8 cellular contexts compared by ENCODE assay signal in genomic region chr11:3642071-3642951, GRCh38. TPM values are rescaled to one million over a fixed set of nuclear protein-coding genes. Genes with fewer than 3 reads are reported as not detected.
A peak's percentile ranks its signal among the peaks of the same experiment; 100 is the strongest.
DNase-seq lines count a peak whose midpoint lies in the region; ATAC-seq and TF ChIP-seq lines count a peak whose summit lies in the region.

No MANE protein-coding gene starts in this region.

- H3K27ac Mint-ChIP-seq in activated T-helper 17 cell treated with anti-CD3 and anti-CD28 coated beads, Interleukin-2, amount 50 U/mL, for 72 hours = no peak overlapping the region
- H3K27ac Mint-ChIP-seq in natural killer cell treated with Interleukin-12 subunit alpha and Interleukin-12 subunit beta and Interleukin-15 and Interleukin-18, amount 100 ng/mL, for 72 hours = no peak overlapping the region
- H3K27ac Mint-ChIP-seq in stimulated activated naive B cell treated with anti-CD40 and anti-IgM and Interleukin-4, amounts not matched to agents 10 μg/mL and 1 μg/mL and 100 μg/mL, for 72 hours = no peak overlapping the region

- no peaks in the 10 kb centered on the region for H3K4me1 Mint-ChIP-seq in activated T-helper 17 cell treated with anti-CD3 and anti-CD28 coated beads, Interleukin-2, amount 50 U/mL, for 72 hours
- H3K4me1 Mint-ChIP-seq in natural killer cell treated with Interleukin-12 subunit alpha and Interleukin-12 subunit beta and Interleukin-15 and Interleukin-18, amount 100 ng/mL, for 72 hours (ENCODE audit: low read depth in 2 of 2) = peaks cover 0 to 11% of the 10 kb centered on the region in 2 donors
- H3K4me1 Mint-ChIP-seq in stimulated activated naive B cell treated with anti-CD40 and anti-IgM and Interleukin-4, amounts not matched to agents 10 μg/mL and 1 μg/mL and 100 μg/mL, for 72 hours = peaks cover 5 to 12% of the 10 kb centered on the region in 2 donors

- H3K4me3 ChIP-seq in Peyer's patch (peak overlapping the region; percentile 32 to 60 (median 50)), fibroblast of the aortic adventitia (ENCODE audit: low read depth, low read length) (peak overlapping the region; percentile 60)

- no peaks in the 10 kb centered on the region for H3K36me3 Mint-ChIP-seq in activated T-helper 17 cell treated with anti-CD3 and anti-CD28 coated beads, Interleukin-2, amount 50 U/mL, for 72 hours (ENCODE audit: low read depth)
- H3K36me3 Mint-ChIP-seq in natural killer cell treated with Interleukin-12 subunit alpha and Interleukin-12 subunit beta and Interleukin-15 and Interleukin-18, amount 100 ng/mL, for 72 hours = no peaks in the 10 kb centered on the region
- peaks cover 3 to 4% of the 10 kb centered on the region in 2 donors for H3K36me3 Mint-ChIP-seq in stimulated activated naive B cell treated with anti-CD40 and anti-IgM and Interleukin-4, amounts not matched to agents 10 μg/mL and 1 μg/mL and 100 μg/mL, for 72 hours

- peak overlapping the region in 2 of 4 donors; percentile 1 to 32 for H3K27ac ChIP-seq in Peyer's patch

- H3K4me1 ChIP-seq in Peyer's patch = peaks cover 0 to 15% (median 5%) of the 10 kb centered on the region in 4 donors

- H3K4me3 Mint-ChIP-seq in activated T-helper 17 cell treated with anti-CD3 and anti-CD28 coated beads, Interleukin-2, amount 50 U/mL, for 72 hours = peak overlapping the region; percentile 58
- H3K4me3 Mint-ChIP-seq in natural killer cell treated with Interleukin-12 subunit alpha and Interleukin-12 subunit beta and Interleukin-15 and Interleukin-18, amount 100 ng/mL, for 72 hours = peak overlapping the region; percentile 59
- peak overlapping the region; percentile 79 to 81 for H3K4me3 Mint-ChIP-seq in stimulated activated naive B cell treated with anti-CD40 and anti-IgM and Interleukin-4, amounts not matched to agents 10 μg/mL and 1 μg/mL and 100 μg/mL, for 72 hours

- no peak for TF ChIP-seq POLR2A in Peyer's patch (IDR thresholded peaks at IDR 0.05)

- H3K27me3 ChIP-seq in Peyer's patch = no peaks in the 10 kb centered on the region

- peaks cover 15% of the 10 kb centered on the region for H3K27me3 Mint-ChIP-seq in activated T-helper 17 cell treated with anti-CD3 and anti-CD28 coated beads, Interleukin-2, amount 50 U/mL, for 72 hours
- H3K27me3 Mint-ChIP-seq in natural killer cell treated with Interleukin-12 subunit alpha and Interleukin-12 subunit beta and Interleukin-15 and Interleukin-18, amount 100 ng/mL, for 72 hours = peaks cover 18 to 20% of the 10 kb centered on the region in 2 donors
- peaks cover 50 to 69% of the 10 kb centered on the region in 2 donors for H3K27me3 Mint-ChIP-seq in stimulated activated naive B cell treated with anti-CD40 and anti-IgM and Interleukin-4, amounts not matched to agents 10 μg/mL and 1 μg/mL and 100 μg/mL, for 72 hours

- TF ChIP-seq CTCF in AG09319 (IDR thresholded peaks at IDR 0.05; ENCODE audit: low read depth, low read length) = no peak
- no peak for TF ChIP-seq CTCF in Peyer's patch (IDR thresholded peaks at IDR 0.05)
- no peak for TF ChIP-seq CTCF in fibroblast of the aortic adventitia (IDR thresholded peaks at IDR 0.05; ENCODE audit: insufficient read depth, low read length)

- ATAC-seq in HG02610 (IDR thresholded peaks at IDR 0.05; ENCODE audit: unreplicated experiment) (peak; percentile 51), GM21529 (IDR thresholded peaks at IDR 0.05; ENCODE audit: unreplicated experiment) (no peak)
- peak; percentile 88 for ATAC-seq in activated T-helper 17 cell treated with anti-CD3 and anti-CD28 coated beads, Interleukin-2, amount 50 U/mL, for 72 hours (replicated peaks)
- ATAC-seq in natural killer cell treated with Interleukin-12 subunit alpha and Interleukin-12 subunit beta and Interleukin-15 and Interleukin-18, amount 100 ng/mL, for 72 hours = peak; percentile 78 to 89
- ATAC-seq in stimulated activated naive B cell treated with anti-CD40 and anti-IgM and Interleukin-4, amounts not matched to agents 10 μg/mL and 1 μg/mL and 100 μg/mL, for 72 hours (replicated peaks) = peak; percentile 79 to 86

- H3K9me3 ChIP-seq in Peyer's patch = no peaks in the 10 kb centered on the region

- H3K9me3 Mint-ChIP-seq in activated T-helper 17 cell treated with anti-CD3 and anti-CD28 coated beads, Interleukin-2, amount 50 U/mL, for 72 hours = no peaks in the 10 kb centered on the region
- H3K9me3 Mint-ChIP-seq in natural killer cell treated with Interleukin-12 subunit alpha and Interleukin-12 subunit beta and Interleukin-15 and Interleukin-18, amount 100 ng/mL, for 72 hours = no peaks in the 10 kb centered on the region
- peaks cover 4% of the 10 kb centered on the region in 2 donors for H3K9me3 Mint-ChIP-seq in stimulated activated naive B cell treated with anti-CD40 and anti-IgM and Interleukin-4, amounts not matched to agents 10 μg/mL and 1 μg/mL and 100 μg/mL, for 72 hours

- H3K36me3 ChIP-seq in Peyer's patch = no peaks in the 10 kb centered on the region

- DNase-seq in AG09319 (ENCODE audit: extremely low read depth, low read depth) (peak; percentile 23), Peyer's patch (peak; percentile 25 to 82 (median 78)), fibroblast of the aortic adventitia (ENCODE audit: low read depth) (peak; percentile 66)
- DNase-seq in natural killer cell treated with Interleukin-12 subunit alpha and Interleukin-12 subunit beta and Interleukin-15 and Interleukin-18, amount 100 ng/mL, for 72 hours (ENCODE audit: low spot score) = peak; percentile 64
- DNase-seq in stimulated activated naive B cell treated with anti-CD40 and anti-IgM and Interleukin-4, amounts not matched to agents 10 μg/mL and 1 μg/mL and 100 μg/mL, for 72 hours = peak; percentile 26

RNA-seq across cellular contexts. Expression of gene ART5, which starts 0.5 kb away (rescaled TPM):
- total RNA-seq in Peyer's patch = not detected
- total RNA-seq in activated T-helper 17 cell treated with anti-CD3 and anti-CD28 coated beads, Interleukin-2, amount 50 U/mL, for 72 hours = not detected
- 0.81 and 3.4 TPM in 2 replicates for total RNA-seq in fibroblast of the aortic adventitia (ENCODE audit: low replicate concordance)
- total RNA-seq in natural killer cell treated with Interleukin-12 subunit alpha and Interleukin-12 subunit beta and Interleukin-15 and Interleukin-18, amount 100 ng/mL, for 72 hours = not detected

RNA-seq across cellular contexts. Expression of gene ART1, which starts 2.6 kb away (rescaled TPM):
- total RNA-seq in Peyer's patch (not detected), fibroblast of the aortic adventitia (ENCODE audit: low replicate concordance) (not detected in 2 replicates)
- not detected for total RNA-seq in activated T-helper 17 cell treated with anti-CD3 and anti-CD28 coated beads, Interleukin-2, amount 50 U/mL, for 72 hours
- total RNA-seq in natural killer cell treated with Interleukin-12 subunit alpha and Interleukin-12 subunit beta and Interleukin-15 and Interleukin-18, amount 100 ng/mL, for 72 hours = not detected

RNA-seq across cellular contexts. Expression of gene CHRNA10, which starts 28.9 kb away (rescaled TPM):
- total RNA-seq in Peyer's patch (1 to 10 TPM; 1.9 to 5.4 (median 3.5) TPM), fibroblast of the aortic adventitia (ENCODE audit: low replicate concordance) (0.57 and 1.1 TPM in 2 replicates)
- total RNA-seq in activated T-helper 17 cell treated with anti-CD3 and anti-CD28 coated beads, Interleukin-2, amount 50 U/mL, for 72 hours = 1 to 10 TPM; 3.0 to 4.6 TPM
- 1 to 10 TPM; 3.4 to 6.6 TPM for total RNA-seq in natural killer cell treated with Interleukin-12 subunit alpha and Interleukin-12 subunit beta and Interleukin-15 and Interleukin-18, amount 100 ng/mL, for 72 hours

Comparison
In these comparisons a context has a peak if more than half of its experiments do, and no peak if none do; other contexts are left out.
1. DNase-seq: peak in every context shown above with its lines; median percentile 78 in Peyer's patch; 66 in fibroblast of the aortic adventitia; 64 in natural killer cell treated with Interleukin-12 subunit alpha and Interleukin-12 subunit beta and Interleukin-15 and Interleukin-18, amount 100 ng/mL, for 72 hours; 26 in stimulated activated naive B cell treated with anti-CD40 and anti-IgM and Interleukin-4, amounts not matched to agents 10 μg/mL and 1 μg/mL and 100 μg/mL, for 72 hours; 23 in AG09319.